2 cellular contexts compared by ENCODE assay signal in the genomic region with DNA sequence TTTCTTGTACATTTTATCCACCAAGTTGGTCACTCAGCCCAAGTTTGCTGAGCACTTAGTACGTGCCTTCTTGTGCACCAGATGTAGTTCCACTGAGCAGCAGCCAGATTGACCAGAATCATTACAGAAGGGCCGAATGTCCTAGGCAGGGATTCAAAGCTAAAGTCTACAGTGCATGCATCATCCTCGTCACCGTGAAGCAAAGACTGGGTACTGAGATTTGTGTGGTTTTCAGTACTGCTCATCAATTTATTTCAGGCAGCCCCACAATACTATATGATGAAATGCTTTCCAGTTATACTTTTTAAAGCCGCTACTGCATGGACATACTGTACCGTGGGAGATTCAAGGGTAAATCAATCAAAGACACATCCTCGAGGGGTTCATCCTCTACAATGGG.
TF ChIP-seq lines count a peak whose summit lies in the region.

No MANE protein-coding gene starts in this region.

TF ChIP-seq in SK-N-SH treated with all-trans-retinoic acid at 6 μM for 48 hours, 23 proteins besides CTCF, POLR2A, EP300 and RAD21 (continued from another document):
- TF ChIP-seq, protein P1, sequence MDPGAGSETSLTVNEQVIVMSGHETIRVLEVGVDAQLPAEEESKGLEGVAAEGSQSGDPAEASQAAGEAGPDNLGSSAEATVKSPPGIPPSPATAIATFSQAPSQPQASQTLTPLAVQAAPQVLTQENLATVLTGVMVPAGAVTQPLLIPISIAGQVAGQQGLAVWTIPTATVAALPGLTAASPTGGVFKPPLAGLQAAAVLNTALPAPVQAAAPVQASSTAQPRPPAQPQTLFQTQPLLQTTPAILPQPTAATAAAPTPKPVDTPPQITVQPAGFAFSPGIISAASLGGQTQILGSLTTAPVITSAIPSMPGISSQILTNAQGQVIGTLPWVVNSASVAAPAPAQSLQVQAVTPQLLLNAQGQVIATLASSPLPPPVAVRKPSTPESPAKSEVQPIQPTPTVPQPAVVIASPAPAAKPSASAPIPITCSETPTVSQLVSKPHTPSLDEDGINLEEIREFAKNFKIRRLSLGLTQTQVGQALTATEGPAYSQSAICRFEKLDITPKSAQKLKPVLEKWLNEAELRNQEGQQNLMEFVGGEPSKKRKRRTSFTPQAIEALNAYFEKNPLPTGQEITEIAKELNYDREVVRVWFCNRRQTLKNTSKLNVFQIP (CRISPR knock-in tag; IDR thresholded peaks at IDR 0.05; ENCODE audit: borderline replicate concordance, low read depth), result no peak
- TF ChIP-seq PPARA (CRISPR knock-in tag; IDR thresholded peaks at IDR 0.05; ENCODE audit: borderline replicate concordance), result no peak
- no peak for TF ChIP-seq ESRRG (CRISPR knock-in tag; IDR thresholded peaks at IDR 0.05)
- TF ChIP-seq, protein P2, sequence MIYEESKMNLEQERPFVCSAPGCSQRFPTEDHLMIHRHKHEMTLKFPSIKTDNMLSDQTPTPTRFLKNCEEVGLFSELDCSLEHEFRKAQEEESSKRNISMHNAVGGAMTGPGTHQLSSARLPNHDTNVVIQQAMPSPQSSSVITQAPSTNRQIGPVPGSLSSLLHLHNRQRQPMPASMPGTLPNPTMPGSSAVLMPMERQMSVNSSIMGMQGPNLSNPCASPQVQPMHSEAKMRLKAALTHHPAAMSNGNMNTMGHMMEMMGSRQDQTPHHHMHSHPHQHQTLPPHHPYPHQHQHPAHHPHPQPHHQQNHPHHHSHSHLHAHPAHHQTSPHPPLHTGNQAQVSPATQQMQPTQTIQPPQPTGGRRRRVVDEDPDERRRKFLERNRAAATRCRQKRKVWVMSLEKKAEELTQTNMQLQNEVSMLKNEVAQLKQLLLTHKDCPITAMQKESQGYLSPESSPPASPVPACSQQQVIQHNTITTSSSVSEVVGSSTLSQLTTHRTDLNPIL (CRISPR knock-in tag; IDR thresholded peaks at IDR 0.05; ENCODE audit: low read depth), result no peak
- TF ChIP-seq SNAI2 (CRISPR knock-in tag; IDR thresholded peaks at IDR 0.05), result no peak
- no peak for TF ChIP-seq OSR1 (CRISPR knock-in tag; IDR thresholded peaks at IDR 0.05)
- TF ChIP-seq, protein P3, sequence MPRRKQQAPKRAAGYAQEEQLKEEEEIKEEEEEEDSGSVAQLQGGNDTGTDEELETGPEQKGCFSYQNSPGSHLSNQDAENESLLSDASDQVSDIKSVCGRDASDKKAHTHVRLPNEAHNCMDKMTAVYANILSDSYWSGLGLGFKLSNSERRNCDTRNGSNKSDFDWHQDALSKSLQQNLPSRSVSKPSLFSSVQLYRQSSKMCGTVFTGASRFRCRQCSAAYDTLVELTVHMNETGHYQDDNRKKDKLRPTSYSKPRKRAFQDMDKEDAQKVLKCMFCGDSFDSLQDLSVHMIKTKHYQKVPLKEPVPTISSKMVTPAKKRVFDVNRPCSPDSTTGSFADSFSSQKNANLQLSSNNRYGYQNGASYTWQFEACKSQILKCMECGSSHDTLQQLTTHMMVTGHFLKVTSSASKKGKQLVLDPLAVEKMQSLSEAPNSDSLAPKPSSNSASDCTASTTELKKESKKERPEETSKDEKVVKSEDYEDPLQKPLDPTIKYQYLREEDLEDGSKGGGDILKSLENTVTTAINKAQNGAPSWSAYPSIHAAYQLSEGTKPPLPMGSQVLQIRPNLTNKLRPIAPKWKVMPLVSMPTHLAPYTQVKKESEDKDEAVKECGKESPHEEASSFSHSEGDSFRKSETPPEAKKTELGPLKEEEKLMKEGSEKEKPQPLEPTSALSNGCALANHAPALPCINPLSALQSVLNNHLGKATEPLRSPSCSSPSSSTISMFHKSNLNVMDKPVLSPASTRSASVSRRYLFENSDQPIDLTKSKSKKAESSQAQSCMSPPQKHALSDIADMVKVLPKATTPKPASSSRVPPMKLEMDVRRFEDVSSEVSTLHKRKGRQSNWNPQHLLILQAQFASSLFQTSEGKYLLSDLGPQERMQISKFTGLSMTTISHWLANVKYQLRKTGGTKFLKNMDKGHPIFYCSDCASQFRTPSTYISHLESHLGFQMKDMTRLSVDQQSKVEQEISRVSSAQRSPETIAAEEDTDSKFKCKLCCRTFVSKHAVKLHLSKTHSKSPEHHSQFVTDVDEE (CRISPR knock-in tag; IDR thresholded peaks at IDR 0.05), result no peak
- no peak for TF ChIP-seq GLIS3 (CRISPR knock-in tag; IDR thresholded peaks at IDR 0.05)
- no peak for TF ChIP-seq ZFP30 (CRISPR knock-in tag; IDR thresholded peaks at IDR 0.05)
- TF ChIP-seq, protein P4, sequence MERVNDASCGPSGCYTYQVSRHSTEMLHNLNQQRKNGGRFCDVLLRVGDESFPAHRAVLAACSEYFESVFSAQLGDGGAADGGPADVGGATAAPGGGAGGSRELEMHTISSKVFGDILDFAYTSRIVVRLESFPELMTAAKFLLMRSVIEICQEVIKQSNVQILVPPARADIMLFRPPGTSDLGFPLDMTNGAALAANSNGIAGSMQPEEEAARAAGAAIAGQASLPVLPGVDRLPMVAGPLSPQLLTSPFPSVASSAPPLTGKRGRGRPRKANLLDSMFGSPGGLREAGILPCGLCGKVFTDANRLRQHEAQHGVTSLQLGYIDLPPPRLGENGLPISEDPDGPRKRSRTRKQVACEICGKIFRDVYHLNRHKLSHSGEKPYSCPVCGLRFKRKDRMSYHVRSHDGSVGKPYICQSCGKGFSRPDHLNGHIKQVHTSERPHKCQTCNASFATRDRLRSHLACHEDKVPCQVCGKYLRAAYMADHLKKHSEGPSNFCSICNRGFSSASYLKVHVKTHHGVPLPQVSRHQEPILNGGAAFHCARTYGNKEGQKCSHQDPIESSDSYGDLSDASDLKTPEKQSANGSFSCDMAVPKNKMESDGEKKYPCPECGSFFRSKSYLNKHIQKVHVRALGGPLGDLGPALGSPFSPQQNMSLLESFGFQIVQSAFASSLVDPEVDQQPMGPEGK (CRISPR knock-in tag; IDR thresholded peaks at IDR 0.05; ENCODE audit: borderline replicate concordance), result no peak
- TF ChIP-seq ZNF565 (CRISPR knock-in tag; conservative IDR thresholded peaks at IDR 0.05; ENCODE audit: low read depth), result no peak
- no peak for TF ChIP-seq ZFP3 (CRISPR knock-in tag; IDR thresholded peaks at IDR 0.05)
- TF ChIP-seq TOX (CRISPR knock-in tag; IDR thresholded peaks at IDR 0.05; ENCODE audit: borderline replicate concordance), result no peak
- no peak for TF ChIP-seq ZC3H10 (CRISPR knock-in tag; IDR thresholded peaks at IDR 0.05)

TF ChIP-seq in HepG2, 621 proteins besides CTCF, POLR2A, EP300 and RAD21 (continued from another document):
- TF ChIP-seq SMYD3 (CRISPR knock-in tag; IDR thresholded peaks at IDR 0.05), result no peak
- TF ChIP-seq, protein P5, sequence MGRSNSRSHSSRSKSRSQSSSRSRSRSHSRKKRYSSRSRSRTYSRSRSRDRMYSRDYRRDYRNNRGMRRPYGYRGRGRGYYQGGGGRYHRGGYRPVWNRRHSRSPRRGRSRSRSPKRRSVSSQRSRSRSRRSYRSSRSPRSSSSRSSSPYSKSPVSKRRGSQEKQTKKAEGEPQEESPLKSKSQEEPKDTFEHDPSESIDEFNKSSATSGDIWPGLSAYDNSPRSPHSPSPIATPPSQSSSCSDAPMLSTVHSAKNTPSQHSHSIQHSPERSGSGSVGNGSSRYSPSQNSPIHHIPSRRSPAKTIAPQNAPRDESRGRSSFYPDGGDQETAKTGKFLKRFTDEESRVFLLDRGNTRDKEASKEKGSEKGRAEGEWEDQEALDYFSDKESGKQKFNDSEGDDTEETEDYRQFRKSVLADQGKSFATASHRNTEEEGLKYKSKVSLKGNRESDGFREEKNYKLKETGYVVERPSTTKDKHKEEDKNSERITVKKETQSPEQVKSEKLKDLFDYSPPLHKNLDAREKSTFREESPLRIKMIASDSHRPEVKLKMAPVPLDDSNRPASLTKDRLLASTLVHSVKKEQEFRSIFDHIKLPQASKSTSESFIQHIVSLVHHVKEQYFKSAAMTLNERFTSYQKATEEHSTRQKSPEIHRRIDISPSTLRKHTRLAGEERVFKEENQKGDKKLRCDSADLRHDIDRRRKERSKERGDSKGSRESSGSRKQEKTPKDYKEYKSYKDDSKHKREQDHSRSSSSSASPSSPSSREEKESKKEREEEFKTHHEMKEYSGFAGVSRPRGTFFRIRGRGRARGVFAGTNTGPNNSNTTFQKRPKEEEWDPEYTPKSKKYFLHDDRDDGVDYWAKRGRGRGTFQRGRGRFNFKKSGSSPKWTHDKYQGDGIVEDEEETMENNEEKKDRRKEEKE (IDR thresholded peaks at IDR 0.05), result no peak
- TF ChIP-seq ZNF260 (CRISPR knock-in tag; IDR thresholded peaks at IDR 0.05; ENCODE audit: borderline replicate concordance, low read depth), result no peak
- TF ChIP-seq ADNP (CRISPR knock-in tag; IDR thresholded peaks at IDR 0.05), result no peak
- TF ChIP-seq, protein P6, sequence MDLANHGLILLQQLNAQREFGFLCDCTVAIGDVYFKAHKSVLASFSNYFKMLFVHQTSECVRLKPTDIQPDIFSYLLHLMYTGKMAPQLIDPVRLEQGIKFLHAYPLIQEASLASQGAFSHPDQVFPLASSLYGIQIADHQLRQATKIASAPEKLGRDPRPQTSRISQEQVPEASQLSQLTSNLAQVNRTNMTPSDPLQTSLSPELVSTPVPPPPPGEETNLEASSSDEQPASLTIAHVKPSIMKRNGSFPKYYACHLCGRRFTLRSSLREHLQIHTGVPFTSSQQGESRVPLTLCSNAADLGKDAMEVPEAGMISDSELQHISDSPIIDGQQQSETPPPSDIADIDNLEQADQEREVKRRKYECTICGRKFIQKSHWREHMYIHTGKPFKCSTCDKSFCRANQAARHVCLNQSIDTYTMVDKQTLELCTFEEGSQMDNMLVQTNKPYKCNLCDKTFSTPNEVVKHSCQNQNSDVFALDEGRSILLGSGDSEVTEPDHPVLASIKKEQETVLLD (CRISPR knock-in tag; IDR thresholded peaks at IDR 0.05; ENCODE audit: low read depth), result no peak
- TF ChIP-seq ZFP36 (IDR thresholded peaks at IDR 0.05; ENCODE audit: borderline replicate concordance, low read depth, low read length, partially characterized antibody), result no peak
- TF ChIP-seq KLF13 (CRISPR knock-in tag; IDR thresholded peaks at IDR 0.05), result no peak
- TF ChIP-seq, protein P7, sequence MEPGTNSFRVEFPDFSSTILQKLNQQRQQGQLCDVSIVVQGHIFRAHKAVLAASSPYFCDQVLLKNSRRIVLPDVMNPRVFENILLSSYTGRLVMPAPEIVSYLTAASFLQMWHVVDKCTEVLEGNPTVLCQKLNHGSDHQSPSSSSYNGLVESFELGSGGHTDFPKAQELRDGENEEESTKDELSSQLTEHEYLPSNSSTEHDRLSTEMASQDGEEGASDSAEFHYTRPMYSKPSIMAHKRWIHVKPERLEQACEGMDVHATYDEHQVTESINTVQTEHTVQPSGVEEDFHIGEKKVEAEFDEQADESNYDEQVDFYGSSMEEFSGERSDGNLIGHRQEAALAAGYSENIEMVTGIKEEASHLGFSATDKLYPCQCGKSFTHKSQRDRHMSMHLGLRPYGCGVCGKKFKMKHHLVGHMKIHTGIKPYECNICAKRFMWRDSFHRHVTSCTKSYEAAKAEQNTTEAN (CRISPR knock-in tag; conservative IDR thresholded peaks at IDR 0.05), result no peak
- TF ChIP-seq, protein P8, sequence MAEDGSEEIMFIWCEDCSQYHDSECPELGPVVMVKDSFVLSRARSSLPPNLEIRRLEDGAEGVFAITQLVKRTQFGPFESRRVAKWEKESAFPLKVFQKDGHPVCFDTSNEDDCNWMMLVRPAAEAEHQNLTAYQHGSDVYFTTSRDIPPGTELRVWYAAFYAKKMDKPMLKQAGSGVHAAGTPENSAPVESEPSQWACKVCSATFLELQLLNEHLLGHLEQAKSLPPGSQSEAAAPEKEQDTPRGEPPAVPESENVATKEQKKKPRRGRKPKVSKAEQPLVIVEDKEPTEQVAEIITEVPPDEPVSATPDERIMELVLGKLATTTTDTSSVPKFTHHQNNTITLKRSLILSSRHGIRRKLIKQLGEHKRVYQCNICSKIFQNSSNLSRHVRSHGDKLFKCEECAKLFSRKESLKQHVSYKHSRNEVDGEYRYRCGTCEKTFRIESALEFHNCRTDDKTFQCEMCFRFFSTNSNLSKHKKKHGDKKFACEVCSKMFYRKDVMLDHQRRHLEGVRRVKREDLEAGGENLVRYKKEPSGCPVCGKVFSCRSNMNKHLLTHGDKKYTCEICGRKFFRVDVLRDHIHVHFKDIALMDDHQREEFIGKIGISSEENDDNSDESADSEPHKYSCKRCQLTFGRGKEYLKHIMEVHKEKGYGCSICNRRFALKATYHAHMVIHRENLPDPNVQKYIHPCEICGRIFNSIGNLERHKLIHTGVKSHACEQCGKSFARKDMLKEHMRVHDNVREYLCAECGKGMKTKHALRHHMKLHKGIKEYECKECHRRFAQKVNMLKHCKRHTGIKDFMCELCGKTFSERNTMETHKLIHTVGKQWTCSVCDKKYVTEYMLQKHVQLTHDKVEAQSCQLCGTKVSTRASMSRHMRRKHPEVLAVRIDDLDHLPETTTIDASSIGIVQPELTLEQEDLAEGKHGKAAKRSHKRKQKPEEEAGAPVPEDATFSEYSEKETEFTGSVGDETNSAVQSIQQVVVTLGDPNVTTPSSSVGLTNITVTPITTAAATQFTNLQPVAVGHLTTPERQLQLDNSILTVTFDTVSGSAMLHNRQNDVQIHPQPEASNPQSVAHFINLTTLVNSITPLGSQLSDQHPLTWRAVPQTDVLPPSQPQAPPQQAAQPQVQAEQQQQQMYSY (CRISPR knock-in tag; IDR thresholded peaks at IDR 0.05), result no peak
TF ChIP-seq in HepG2: peak in this region for 0.
